ENCODE assay signal across 9 cellular contexts in genomic region chr7:128697301-128697905, GRCh38. TPM values are rescaled to one million over a fixed set of nuclear protein-coding genes. Genes with fewer than 3 reads are reported as not detected.
DNase-seq lines count a peak whose midpoint lies in the region; ATAC-seq, FAIRE-seq and TF ChIP-seq lines count a peak whose summit lies in the region.
"Had no signal": no experiment of that assay in that cellular context is flagged by ENCODE, and none has a peak within 500 bp of the region (broad histone marks: within the 10 kb centered on the region; RNA-seq: fewer than 3 reads in every experiment).

No MANE protein-coding gene starts in this region.

- H3K9me3 ChIP-seq in OCI-LY3 (ENCODE audit: insufficient read depth, low read length) (peaks cover 3% of the 10 kb centered on the region; the same call in 1 of the 2 replicates), adrenal gland (replicated peaks in 1 of 3) (no peaks in the 10 kb centered on the region)

- peak overlapping the region; percentile 65 for H3K9ac ChIP-seq in OCI-LY3 (ENCODE audit: low read length)

- TF ChIP-seq POLR2A in GM12892 (IDR thresholded peaks at IDR 0.05; ENCODE audit: low read depth, low read length) (no peak), adrenal gland (IDR thresholded peaks at IDR 0.05) (no peak)

- no peaks in the 10 kb centered on the region for H3K27me3 ChIP-seq in OCI-LY3 (ENCODE audit: low read depth, low read length)
- peaks cover 19% of the 10 kb centered on the region for H3K27me3 ChIP-seq in adrenal gland

- TF ChIP-seq CTCF in OCI-LY3 (IDR thresholded peaks at IDR 0.05; ENCODE audit: low read depth, low read length) (peak; percentile 44), adrenal gland (IDR thresholded peaks at IDR 0.05) (no peak)

- ATAC-seq in HG02970 (IDR thresholded peaks at IDR 0.05; ENCODE audit: low FRiP score, unreplicated experiment) (no peak), GM21390 (IDR thresholded peaks at IDR 0.05; ENCODE audit: unreplicated experiment) (no peak)

- DNase-seq in GM12892 (ENCODE audit: insufficient read length) (peak; percentile 49), adrenal gland (peak in 5 of 7 donors; percentile 28 to 57 (median 36)), glomerular visceral epithelial cell (ENCODE audit: extremely low spot score) (no peak)
- peak; percentile 17 for DNase-seq in stimulated activated CD4-positive, alpha-beta T cell treated with anti-CD3 and anti-CD28 coated beads, Interleukin-12 subunit alpha, Interleukin-12 subunit beta, amount 100 ng/mL, for 4 hours

- H3K27ac ChIP-seq in OCI-LY3 (ENCODE audit: low read length): no peak overlapping the region
- H3K27ac ChIP-seq in adrenal gland: no peak overlapping the region
- H3K27ac ChIP-seq: VCaP had no signal

- intact Hi-C loops in adrenal gland (cut with DNase I): no loop called here

- H3K36me3 ChIP-seq in OCI-LY3 (replicated peaks; ENCODE audit: low read depth, low read length) (no peaks in the 10 kb centered on the region), adrenal gland (replicated peaks in 1 of 2) (no peaks in the 10 kb centered on the region)

- no peaks in the 10 kb centered on the region for H4K20me1 ChIP-seq in OCI-LY3 (ENCODE audit: insufficient read depth, low read length)

- H2AFZ ChIP-seq in OCI-LY3 (ENCODE audit: low read depth, low read length): peak overlapping the region; percentile 91

- peak overlapping the region; percentile 81 for H3K4me3 ChIP-seq in OCI-LY3 (ENCODE audit: low read length)
- peak overlapping the region in 1 of 4 donors; percentile 36 for H3K4me3 ChIP-seq in adrenal gland
- peak overlapping the region; percentile 58 for H3K4me3 ChIP-seq in iPS-11a (ENCODE audit: low read depth, low read length)

- H3K4me1 ChIP-seq in OCI-LY3 (ENCODE audit: low read length): peaks cover 6% of the 10 kb centered on the region; the same call in 1 of the 2 replicates
- peaks cover 0 to 4% of the 10 kb centered on the region in 2 donors for H3K4me1 ChIP-seq in adrenal gland (replicated peaks in 1 of 2)

- H3K4me2 ChIP-seq in OCI-LY3 (ENCODE audit: low read length): peak overlapping the region; percentile 75

- no peaks in the 10 kb centered on the region for H3K79me2 ChIP-seq in OCI-LY3 (ENCODE audit: low read length)

- FAIRE-seq in GM12892 (lab: Jason Lieb, UNC): peak; percentile 80

- 4 to 11% (median 6%) methylated on average over 29 to 37 of the region's 37 CpGs for WGBS in adrenal gland, 4 donors

RNA-seq across cellular contexts. Expression of gene GARIN1A, which starts 25.3 kb away (rescaled TPM):
- polyA plus RNA-seq in GM12892 (2012; ENCODE audit: missing spikeins): 0.51 TPM
- total RNA-seq in adrenal gland: 1 to 10 TPM in 6 of 8 donors, under 1 TPM in 2; 0.28 to 3.8 (median 1.8) TPM
- polyA plus RNA-seq in adrenal gland: 1 to 10 TPM; 2.1 to 6.4 (median 4.8) TPM

RNA-seq across cellular contexts. Expression of gene CALU, which starts 41.8 kb away (rescaled TPM):
- 30.8 TPM for polyA plus RNA-seq in GM12892 (2012; ENCODE audit: missing spikeins)
- total RNA-seq in adrenal gland: 100 to 1,000 TPM in 2 of 8 donors, 10 to 100 TPM in 6; 56.7 to 151 (median 86.9) TPM
- polyA plus RNA-seq in adrenal gland: 100 to 1,000 TPM in 1 of 3 donors, 10 to 100 TPM in 2; 16.0 to 199 (median 27.1) TPM
